In the genomic region with DNA sequence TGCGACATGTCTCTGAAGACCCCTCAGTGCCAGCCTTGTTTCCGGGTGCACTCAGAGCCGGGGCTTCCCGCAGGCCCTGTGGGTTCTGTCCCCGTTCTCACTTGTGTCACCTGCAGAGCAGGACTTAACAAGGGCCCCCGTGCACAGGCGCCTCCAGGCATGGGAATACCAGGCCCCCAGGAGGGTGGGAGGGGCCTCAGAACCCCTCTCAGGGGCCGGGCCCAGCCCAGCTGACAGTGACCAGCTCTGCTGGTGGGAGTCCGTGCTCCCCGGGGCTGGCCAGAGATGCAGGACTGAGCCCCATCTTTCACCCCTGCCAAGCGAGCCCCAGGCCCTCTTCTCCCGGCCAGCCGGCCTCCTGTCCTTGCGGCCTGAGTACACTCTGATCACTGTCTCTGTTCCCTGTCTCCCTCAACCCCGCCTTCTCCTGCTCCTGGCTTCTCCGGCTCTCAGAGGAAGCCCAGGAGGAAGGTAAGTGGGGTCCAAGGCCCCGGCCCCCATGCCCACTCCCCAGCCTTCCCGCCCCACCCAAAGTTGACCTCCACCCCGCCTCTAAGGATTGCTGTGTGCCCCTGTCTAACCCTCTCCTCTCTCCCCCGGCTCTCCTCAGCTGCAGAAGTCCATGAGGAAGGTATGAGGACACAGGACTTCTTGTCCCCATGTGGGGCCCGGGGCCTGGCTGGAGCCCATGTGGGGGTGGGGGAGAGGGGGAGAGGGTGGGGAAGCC, we compare ENCODE assay signal across 34 cellular contexts. TPM values are rescaled to one million over a fixed set of nuclear protein-coding genes. Genes with fewer than 3 reads are reported as not detected.
DNase-seq lines count a peak whose midpoint lies in the region; ATAC-seq and TF ChIP-seq lines count a peak whose summit lies in the region.
"Had no signal": no experiment of that assay in that cellular context is flagged by ENCODE, and none has a peak within 500 bp of the region (broad histone marks: within the 10 kb centered on the region; RNA-seq: fewer than 3 reads in every experiment).

No MANE protein-coding gene starts in this region.

- no peak for TF ChIP-seq EP300 in SK-N-SH (IDR thresholded peaks at IDR 0.05; ENCODE audit: borderline replicate concordance in 1 of 2, low read depth in 1 of 2, low read length in 1 of 2)

- no peak overlapping the region for H3K9ac ChIP-seq in SK-N-SH

- in situ Hi-C loops in gastrocnemius medialis (cut with MboI; ENCODE audit: low sequenced_read_pairs in 4 of 4): no loop called here

- H3K9me3 ChIP-seq in SK-N-SH: no peaks in the 10 kb centered on the region
- no peaks in the 10 kb centered on the region for H3K9me3 ChIP-seq in gastrocnemius medialis
- H3K9me3 ChIP-seq: esophagus muscularis mucosa had no signal

- TF ChIP-seq POLR2A in gastrocnemius medialis (IDR thresholded peaks at IDR 0.05): no peak

- H3K9me2 ChIP-seq in SK-N-SH: no peaks in the 10 kb centered on the region

- peaks cover 0 to 15% of the 10 kb centered on the region in 2 experiments; a peak in 1 of 4 replicates for H3K4me1 ChIP-seq in SK-N-SH (ENCODE audit: control insufficient read depth in 1 of 2, insufficient read depth in 2 of 2, low read depth in 1 of 2, low read length in 1 of 2)
- H3K4me1 ChIP-seq in gastrocnemius medialis: peaks cover 23 to 56% of the 10 kb centered on the region in 2 donors

- intact Hi-C loops in gastrocnemius medialis (cut with DNase I; ENCODE audit: low total_unique reads): no loop called here

- no peak overlapping the region for H3K27ac ChIP-seq in SK-N-SH (ENCODE audit: low read depth in 2 of 2, low read length in 1 of 2)
- peak overlapping the region; percentile 77 for H3K27ac ChIP-seq in RWPE1
- H3K27ac ChIP-seq in gastrocnemius medialis: peak overlapping the region; percentile 88 to 99 (median 93)
- H3K27ac ChIP-seq: 22Rv1, dorsolateral prefrontal cortex, SK-N-MC had no signal

- no peak for TF ChIP-seq RAD21 in SK-N-SH (IDR thresholded peaks at IDR 0.05; ENCODE audit: low read length)

- POLR2A ChIA-PET in SK-N-SH (lab: Yijun Ruan, JAX): no interaction called here
- POLR2A ChIA-PET in RWPE1 (lab: Yijun Ruan, JAX; ENCODE audit: low non-redundant PET): no interaction called here

- CTCF ChIA-PET in SK-N-SH (lab: Yijun Ruan, JAX): interaction anchor here (5.1 kb wide), 1 partner anchor 43 kb away, joined by 40 read pairs; no protein-coding TSS in a partner anchor
- CTCF ChIA-PET in RWPE1 (lab: Yijun Ruan, JAX): no interaction called here

- H3K79me2 ChIP-seq in SK-N-SH (ENCODE audit: insufficient read depth): no peaks in the 10 kb centered on the region

- TF ChIP-seq CTCF in SK-N-SH (IDR thresholded peaks at IDR 0.05) (no peak), RWPE1 (conservative IDR thresholded peaks at IDR 0.05; ENCODE audit: low read depth) (no peak), gastrocnemius medialis (IDR thresholded peaks at IDR 0.05 in 4 of 5, conservative IDR thresholded peaks at IDR 0.05 in 1 of 5) (no peak)

- no peaks in the 10 kb centered on the region for H3K36me3 ChIP-seq in SK-N-SH (replicated peaks in 1 of 2; ENCODE audit: control insufficient read depth in 1 of 2, insufficient read depth in 2 of 2, low read length in 1 of 2)
- H3K36me3 ChIP-seq in gastrocnemius medialis: no peaks in the 10 kb centered on the region
- H3K36me3 ChIP-seq: esophagus muscularis mucosa had no signal

- H3K27me3 ChIP-seq in SK-N-SH (ENCODE audit: insufficient read depth) (no peaks in the 10 kb centered on the region), gastrocnemius medialis (no peaks in the 10 kb centered on the region)
- H3K27me3 ChIP-seq: dorsolateral prefrontal cortex had no signal

- H3K4me3 ChIP-seq in SK-N-SH (ENCODE audit: low read depth in 2 of 2, low read length in 1 of 2) (no peak overlapping the region), gastrocnemius medialis (no peak overlapping the region)
- H3K4me3 ChIP-seq: dorsolateral prefrontal cortex, esophagus muscularis mucosa, K562, SK-N-MC had no signal

- H2AFZ ChIP-seq in SK-N-SH (ENCODE audit: low read depth): no peak overlapping the region

- H3F3A ChIP-seq in SK-N-SH (replicated peaks; ENCODE audit: insufficient read depth): no peaks in the 10 kb centered on the region

- ATAC-seq in SK-N-SH treated with all-trans-retinoic acid at 6 μM for 48 hours: no peak
- ATAC-seq in gastrocnemius medialis: no peak
- ATAC-seq in HG02884 (IDR thresholded peaks at IDR 0.05; ENCODE audit: unreplicated experiment): no peak
- ATAC-seq in HG03442 (IDR thresholded peaks at IDR 0.05; ENCODE audit: unreplicated experiment): no peak
- ATAC-seq: activated CD4-positive, CD25-positive, alpha-beta regulatory T cell treated with anti-CD3 and anti-CD28 coated beads, Interleukin-2, amount 50 U/mL, for 24 hours; activated CD8-positive, alpha-beta memory T cell treated with anti-CD3 and anti-CD28 coated beads, Interleukin-2, amount 10 ng/mL, durations not matched to agents 7 days and 5 days; K562 had no signal

- H3K4me2 ChIP-seq in SK-N-SH: no peak overlapping the region

- WGBS in SK-N-SH (ENCODE audit: low lambda C conversion rate): 66% methylated on average over 12 of the region's 21 CpGs

- peak; percentile 47 for DNase-seq in SK-N-SH
- no peak for DNase-seq in RWPE1 (ENCODE audit: low spot score)
- DNase-seq in iPS-NIHi7 (ENCODE audit: extremely low spot score): peak; percentile 10
- peak in 1 of 2 donors; percentile 20 for DNase-seq in gastrocnemius medialis
- no peak for DNase-seq in stimulated activated CD4-positive, alpha-beta T cell treated with anti-CD3 and anti-CD28 coated beads, Interleukin-4, amount 100 ng/mL, for 4 hours
- DNase-seq: activated CD4-positive, alpha-beta T cell treated with anti-CD3 and anti-CD28 coated beads, Interleukin-2, amount 50 U/mL, for 4 hours; activated naive CD4-positive, alpha-beta T cell treated with Interleukin-2 at 50 U/mL for 16 hours; activated T-cell treated with anti-CD3 and anti-CD28 coated beads, Interleukin-2, amount 50 U/mL, for 48 hours; foreskin fibroblast; hypothalamus; NCI-H1105; NCI-H187 treated with DMSO at 0.1 percent for 48 hours; NCI-H2171 treated with DMSO at 0.1 percent for 48 hours; NCI-H510A; occipital lobe; stimulated activated naive CD4-positive, alpha-beta T cell treated with Interleukin-2 at 50 U/mL for 16 hours had no signal

- no peaks in the 10 kb centered on the region for H4K20me1 ChIP-seq in SK-N-SH (ENCODE audit: insufficient read depth)

TF ChIP-seq in SK-N-SH, 30 proteins besides CTCF, POLR2A, EP300 and RAD21 (continues in another document):
- TF ChIP-seq YY1 (IDR thresholded peaks at IDR 0.05; ENCODE audit: low read depth): no peak
- TF ChIP-seq ELF1 (IDR thresholded peaks at IDR 0.05): no peak
- TF ChIP-seq, protein P1, sequence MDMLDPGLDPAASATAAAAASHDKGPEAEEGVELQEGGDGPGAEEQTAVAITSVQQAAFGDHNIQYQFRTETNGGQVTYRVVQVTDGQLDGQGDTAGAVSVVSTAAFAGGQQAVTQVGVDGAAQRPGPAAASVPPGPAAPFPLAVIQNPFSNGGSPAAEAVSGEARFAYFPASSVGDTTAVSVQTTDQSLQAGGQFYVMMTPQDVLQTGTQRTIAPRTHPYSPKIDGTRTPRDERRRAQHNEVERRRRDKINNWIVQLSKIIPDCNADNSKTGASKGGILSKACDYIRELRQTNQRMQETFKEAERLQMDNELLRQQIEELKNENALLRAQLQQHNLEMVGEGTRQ (IDR thresholded peaks at IDR 0.05; ENCODE audit: borderline replicate concordance, low read depth, low read length): no peak
- TF ChIP-seq NFIC (IDR thresholded peaks at IDR 0.05; ENCODE audit: borderline replicate concordance): no peak
- TF ChIP-seq TEAD4 (IDR thresholded peaks at IDR 0.05; ENCODE audit: borderline replicate concordance, insufficient read depth): no peak
- TF ChIP-seq FOXJ3 (CRISPR knock-in tag; IDR thresholded peaks at IDR 0.05): no peak

TF ChIP-seq in SK-N-SH treated with all-trans-retinoic acid at 6 μM for 48 hours, 23 proteins besides CTCF, POLR2A, EP300 and RAD21:
- no peak for TF ChIP-seq ZNF70 (CRISPR knock-in tag; IDR thresholded peaks at IDR 0.05)
- no peak for TF ChIP-seq ARNTL (CRISPR knock-in tag; IDR thresholded peaks at IDR 0.05; ENCODE audit: borderline replicate concordance, low read depth)
- TF ChIP-seq, protein P2, sequence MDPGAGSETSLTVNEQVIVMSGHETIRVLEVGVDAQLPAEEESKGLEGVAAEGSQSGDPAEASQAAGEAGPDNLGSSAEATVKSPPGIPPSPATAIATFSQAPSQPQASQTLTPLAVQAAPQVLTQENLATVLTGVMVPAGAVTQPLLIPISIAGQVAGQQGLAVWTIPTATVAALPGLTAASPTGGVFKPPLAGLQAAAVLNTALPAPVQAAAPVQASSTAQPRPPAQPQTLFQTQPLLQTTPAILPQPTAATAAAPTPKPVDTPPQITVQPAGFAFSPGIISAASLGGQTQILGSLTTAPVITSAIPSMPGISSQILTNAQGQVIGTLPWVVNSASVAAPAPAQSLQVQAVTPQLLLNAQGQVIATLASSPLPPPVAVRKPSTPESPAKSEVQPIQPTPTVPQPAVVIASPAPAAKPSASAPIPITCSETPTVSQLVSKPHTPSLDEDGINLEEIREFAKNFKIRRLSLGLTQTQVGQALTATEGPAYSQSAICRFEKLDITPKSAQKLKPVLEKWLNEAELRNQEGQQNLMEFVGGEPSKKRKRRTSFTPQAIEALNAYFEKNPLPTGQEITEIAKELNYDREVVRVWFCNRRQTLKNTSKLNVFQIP (CRISPR knock-in tag; IDR thresholded peaks at IDR 0.05; ENCODE audit: borderline replicate concordance, low read depth): no peak
- TF ChIP-seq CSDC2 (CRISPR knock-in tag; IDR thresholded peaks at IDR 0.05): no peak
- no peak for TF ChIP-seq ESRRG (CRISPR knock-in tag; IDR thresholded peaks at IDR 0.05)
- TF ChIP-seq ZFP30 (CRISPR knock-in tag; IDR thresholded peaks at IDR 0.05): no peak
- TF ChIP-seq ZNF565 (CRISPR knock-in tag; conservative IDR thresholded peaks at IDR 0.05; ENCODE audit: low read depth): no peak
- TF ChIP-seq GLIS3 (CRISPR knock-in tag; IDR thresholded peaks at IDR 0.05): no peak
- no peak for TF ChIP-seq ZFP3 (CRISPR knock-in tag; IDR thresholded peaks at IDR 0.05)
- no peak for TF ChIP-seq ZC3H10 (CRISPR knock-in tag; IDR thresholded peaks at IDR 0.05)
- no peak for TF ChIP-seq BACH2 (CRISPR knock-in tag; IDR thresholded peaks at IDR 0.05; ENCODE audit: borderline replicate concordance)
TF ChIP-seq in SK-N-SH treated with all-trans-retinoic acid at 6 μM for 48 hours: peak in this region for 0.

RNA-seq across cellular contexts. Expression of a gene that starts 5.3 kb away (rescaled TPM):
- polyA plus RNA-seq in SK-N-SH (2012; rRNA removed): not detected in 2 replicates
- polyA plus RNA-seq in SK-N-SH (2012; cell fraction: cytosol; rRNA removed): not detected in 2 replicates
- 0.08 TPM in 1 of 2 replicates, not detected in the other for polyA plus RNA-seq in SK-N-SH (2012; cell fraction: nucleus; rRNA removed)
- total RNA-seq in gastrocnemius medialis: 1,000 to 10,000 TPM; 1,260 to 3,441 (median 1,835) TPM
- total RNA-seq: H4, K562, M059J, RPMI7951, temporal lobe had no signal

RNA-seq across cellular contexts. Expression of a gene that starts 22.3 kb away (rescaled TPM):
- polyA plus RNA-seq in SK-N-SH (2012; rRNA removed): 226 and 264 TPM in 2 replicates
- polyA plus RNA-seq in SK-N-SH (2012; cell fraction: cytosol; rRNA removed): 143 and 217 TPM in 2 replicates
- 105 and 186 TPM in 2 replicates for polyA plus RNA-seq in SK-N-SH (2012; cell fraction: nucleus; rRNA removed)
- 100 to 1,000 TPM; 128 to 243 (median 187) TPM for total RNA-seq in gastrocnemius medialis

RNA-seq across cellular contexts. Expression of a gene that starts 33.1 kb away (rescaled TPM):
- not detected in 2 replicates for polyA plus RNA-seq in SK-N-SH (2012; rRNA removed)
- polyA plus RNA-seq in SK-N-SH (2012; cell fraction: cytosol; rRNA removed): not detected in 2 replicates
- not detected in 2 replicates for polyA plus RNA-seq in SK-N-SH (2012; cell fraction: nucleus; rRNA removed)
- total RNA-seq in gastrocnemius medialis: 1 to 10 TPM in 2 of 4 donors, under 1 TPM in 2; 0.16 to 2.3 (median 1.0) TPM
- total RNA-seq: activated CD8-positive, alpha-beta memory T cell treated with anti-CD3 and anti-CD28 coated beads, Interleukin-2, amount 10 ng/mL, durations not matched to agents 7 days and 5 days; cerebellum; dorsolateral prefrontal cortex; esophagus muscularis mucosa; H4; K562; liver; M059J; mesenteric fat pad; occipital lobe; RPMI7951; temporal lobe; ureter had no signal
- polyA plus RNA-seq: K562, liver had no signal

Comparison
In these comparisons a context has a peak if more than half of its experiments do, and no peak if none do; other contexts are left out.
1. DNase-seq: peak in SK-N-SH (single experiment) and iPS-NIHi7 (single experiment); none in RWPE1 (single experiment) and stimulated activated CD4-positive, alpha-beta T cell treated with anti-CD3 and anti-CD28 coated beads, Interleukin-4, amount 100 ng/mL, for 4 hours (0 of 2).
2. H3K27ac ChIP-seq: peak in RWPE1 (single experiment) and gastrocnemius medialis (4 of 4); none in SK-N-SH (0 of 2).